ENCODE assay signal across 1 cellular context in the genomic region with DNA sequence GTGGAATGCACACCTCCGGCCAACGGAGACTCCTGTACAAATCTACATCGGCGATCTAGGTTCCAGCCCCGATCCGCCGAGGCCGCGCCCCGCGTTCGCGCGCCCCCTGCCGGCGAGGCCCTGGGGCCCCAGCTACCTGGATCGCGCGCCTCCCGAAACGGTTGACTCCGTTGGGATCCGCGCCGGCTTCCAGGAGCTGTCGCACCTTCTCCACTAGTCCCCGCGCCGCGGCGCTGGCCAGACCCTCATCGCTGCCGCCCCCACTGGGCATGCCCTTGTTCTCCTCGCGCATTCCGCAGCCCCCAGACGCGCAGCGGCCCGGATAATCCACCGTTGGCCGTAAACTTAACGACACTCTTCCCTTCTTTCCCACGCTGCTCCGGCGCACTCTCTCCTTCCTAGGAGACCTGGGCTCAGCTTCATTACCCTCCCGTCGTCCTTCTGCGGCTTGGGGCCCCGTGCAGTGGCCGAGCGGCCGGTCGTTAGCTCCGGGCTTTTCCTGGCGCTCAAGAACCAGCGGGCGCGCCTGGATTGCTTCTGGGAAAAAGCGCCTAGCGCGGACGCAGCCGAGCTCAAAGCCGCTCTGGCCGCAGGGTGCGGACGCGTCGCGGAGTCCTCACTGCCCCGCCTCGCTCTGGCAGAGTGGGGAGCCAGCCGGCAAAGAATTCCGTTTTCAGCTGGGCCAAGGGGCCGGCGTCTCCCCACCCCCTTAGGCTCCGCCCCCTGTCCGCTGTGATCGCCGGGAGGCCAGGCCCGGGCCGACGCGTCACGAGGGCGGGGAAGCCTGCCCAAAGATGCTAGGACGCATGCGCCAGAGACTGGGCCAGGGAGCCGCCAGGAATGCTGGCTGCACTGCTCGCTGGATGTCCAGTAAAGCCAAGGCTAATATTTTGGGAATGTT.
TF ChIP-seq lines count a peak whose summit lies in the region.

A gene with protein sequence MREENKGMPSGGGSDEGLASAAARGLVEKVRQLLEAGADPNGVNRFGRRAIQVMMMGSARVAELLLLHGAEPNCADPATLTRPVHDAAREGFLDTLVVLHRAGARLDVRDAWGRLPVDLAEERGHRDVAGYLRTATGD (minus strand): TSS at position 644 of the 901 bp plus-strand sequence. CDS start 352 bp downstream, at position 292.

TF ChIP-seq in HepG2, 621 proteins besides CTCF, POLR2A, EP300 and RAD21 (continued from another document and continues in another):
- TF ChIP-seq, protein P1, sequence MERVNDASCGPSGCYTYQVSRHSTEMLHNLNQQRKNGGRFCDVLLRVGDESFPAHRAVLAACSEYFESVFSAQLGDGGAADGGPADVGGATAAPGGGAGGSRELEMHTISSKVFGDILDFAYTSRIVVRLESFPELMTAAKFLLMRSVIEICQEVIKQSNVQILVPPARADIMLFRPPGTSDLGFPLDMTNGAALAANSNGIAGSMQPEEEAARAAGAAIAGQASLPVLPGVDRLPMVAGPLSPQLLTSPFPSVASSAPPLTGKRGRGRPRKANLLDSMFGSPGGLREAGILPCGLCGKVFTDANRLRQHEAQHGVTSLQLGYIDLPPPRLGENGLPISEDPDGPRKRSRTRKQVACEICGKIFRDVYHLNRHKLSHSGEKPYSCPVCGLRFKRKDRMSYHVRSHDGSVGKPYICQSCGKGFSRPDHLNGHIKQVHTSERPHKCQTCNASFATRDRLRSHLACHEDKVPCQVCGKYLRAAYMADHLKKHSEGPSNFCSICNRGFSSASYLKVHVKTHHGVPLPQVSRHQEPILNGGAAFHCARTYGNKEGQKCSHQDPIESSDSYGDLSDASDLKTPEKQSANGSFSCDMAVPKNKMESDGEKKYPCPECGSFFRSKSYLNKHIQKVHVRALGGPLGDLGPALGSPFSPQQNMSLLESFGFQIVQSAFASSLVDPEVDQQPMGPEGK (CRISPR knock-in tag; IDR thresholded peaks at IDR 0.05): peak; percentile 61
- TF ChIP-seq ZSCAN22 (CRISPR knock-in tag; IDR thresholded peaks at IDR 0.05): no peak
- peak; percentile 59; the same call in 1 of the 2 replicates for TF ChIP-seq ZNF709 (CRISPR knock-in tag; IDR thresholded peaks at IDR 0.05)
- peak; percentile 51; the same call in 1 of the 2 replicates for TF ChIP-seq ZFYVE20 (CRISPR knock-in tag; IDR thresholded peaks at IDR 0.05; ENCODE audit: borderline replicate concordance, low read depth)
- TF ChIP-seq ZNF891 (CRISPR knock-in tag; IDR thresholded peaks at IDR 0.05): no peak
- peak; percentile 49; the same call in 1 of the 2 replicates for TF ChIP-seq EED (CRISPR knock-in tag; IDR thresholded peaks at IDR 0.05)
- peak; percentile 43; the same call in 1 of the 2 replicates for TF ChIP-seq KLF12 (CRISPR knock-in tag; IDR thresholded peaks at IDR 0.05; ENCODE audit: borderline replicate concordance)
- TF ChIP-seq ADNP (CRISPR knock-in tag; IDR thresholded peaks at IDR 0.05): peak; percentile 70; the same call in 1 of the 2 replicates
- peak; percentile 31; the same call in 1 of the 2 replicates for TF ChIP-seq ZNF564 (CRISPR knock-in tag; IDR thresholded peaks at IDR 0.05)
- TF ChIP-seq ZNF646 (CRISPR knock-in tag; IDR thresholded peaks at IDR 0.05): no peak
- TF ChIP-seq ZNF704 (CRISPR knock-in tag; IDR thresholded peaks at IDR 0.05; ENCODE audit: borderline replicate concordance): peak; percentile 70; the same call in 1 of the 2 replicates
- TF ChIP-seq MED1 (CRISPR knock-in tag; IDR thresholded peaks at IDR 0.05): peak; percentile 21; the same call in 1 of the 2 replicates
- peak; percentile 33; the same call in 1 of the 2 replicates for TF ChIP-seq ZNF510 (CRISPR knock-in tag; IDR thresholded peaks at IDR 0.05; ENCODE audit: low read depth)
- peak; percentile 37; the same call in 1 of the 2 replicates for TF ChIP-seq TBX2 (CRISPR knock-in tag; IDR thresholded peaks at IDR 0.05; ENCODE audit: borderline replicate concordance)
- no peak for TF ChIP-seq ZNF740 (CRISPR knock-in tag; IDR thresholded peaks at IDR 0.05)
- peak; percentile 79 for TF ChIP-seq MIER2 (CRISPR knock-in tag; IDR thresholded peaks at IDR 0.05)
- TF ChIP-seq ZNF562 (CRISPR knock-in tag; IDR thresholded peaks at IDR 0.05; ENCODE audit: borderline replicate concordance): no peak
- TF ChIP-seq AGO1 (IDR thresholded peaks at IDR 0.05; ENCODE audit: low read depth, low read length, poor library complexity, severe bottlenecking): peak; percentile 68
- TF ChIP-seq NPAS2 (CRISPR knock-in tag; IDR thresholded peaks at IDR 0.05; ENCODE audit: borderline replicate concordance): no peak
- peak; percentile 62; the same call in 1 of the 2 replicates for TF ChIP-seq GLI4 (CRISPR knock-in tag; IDR thresholded peaks at IDR 0.05; ENCODE audit: borderline replicate concordance)
- TF ChIP-seq, protein P2, sequence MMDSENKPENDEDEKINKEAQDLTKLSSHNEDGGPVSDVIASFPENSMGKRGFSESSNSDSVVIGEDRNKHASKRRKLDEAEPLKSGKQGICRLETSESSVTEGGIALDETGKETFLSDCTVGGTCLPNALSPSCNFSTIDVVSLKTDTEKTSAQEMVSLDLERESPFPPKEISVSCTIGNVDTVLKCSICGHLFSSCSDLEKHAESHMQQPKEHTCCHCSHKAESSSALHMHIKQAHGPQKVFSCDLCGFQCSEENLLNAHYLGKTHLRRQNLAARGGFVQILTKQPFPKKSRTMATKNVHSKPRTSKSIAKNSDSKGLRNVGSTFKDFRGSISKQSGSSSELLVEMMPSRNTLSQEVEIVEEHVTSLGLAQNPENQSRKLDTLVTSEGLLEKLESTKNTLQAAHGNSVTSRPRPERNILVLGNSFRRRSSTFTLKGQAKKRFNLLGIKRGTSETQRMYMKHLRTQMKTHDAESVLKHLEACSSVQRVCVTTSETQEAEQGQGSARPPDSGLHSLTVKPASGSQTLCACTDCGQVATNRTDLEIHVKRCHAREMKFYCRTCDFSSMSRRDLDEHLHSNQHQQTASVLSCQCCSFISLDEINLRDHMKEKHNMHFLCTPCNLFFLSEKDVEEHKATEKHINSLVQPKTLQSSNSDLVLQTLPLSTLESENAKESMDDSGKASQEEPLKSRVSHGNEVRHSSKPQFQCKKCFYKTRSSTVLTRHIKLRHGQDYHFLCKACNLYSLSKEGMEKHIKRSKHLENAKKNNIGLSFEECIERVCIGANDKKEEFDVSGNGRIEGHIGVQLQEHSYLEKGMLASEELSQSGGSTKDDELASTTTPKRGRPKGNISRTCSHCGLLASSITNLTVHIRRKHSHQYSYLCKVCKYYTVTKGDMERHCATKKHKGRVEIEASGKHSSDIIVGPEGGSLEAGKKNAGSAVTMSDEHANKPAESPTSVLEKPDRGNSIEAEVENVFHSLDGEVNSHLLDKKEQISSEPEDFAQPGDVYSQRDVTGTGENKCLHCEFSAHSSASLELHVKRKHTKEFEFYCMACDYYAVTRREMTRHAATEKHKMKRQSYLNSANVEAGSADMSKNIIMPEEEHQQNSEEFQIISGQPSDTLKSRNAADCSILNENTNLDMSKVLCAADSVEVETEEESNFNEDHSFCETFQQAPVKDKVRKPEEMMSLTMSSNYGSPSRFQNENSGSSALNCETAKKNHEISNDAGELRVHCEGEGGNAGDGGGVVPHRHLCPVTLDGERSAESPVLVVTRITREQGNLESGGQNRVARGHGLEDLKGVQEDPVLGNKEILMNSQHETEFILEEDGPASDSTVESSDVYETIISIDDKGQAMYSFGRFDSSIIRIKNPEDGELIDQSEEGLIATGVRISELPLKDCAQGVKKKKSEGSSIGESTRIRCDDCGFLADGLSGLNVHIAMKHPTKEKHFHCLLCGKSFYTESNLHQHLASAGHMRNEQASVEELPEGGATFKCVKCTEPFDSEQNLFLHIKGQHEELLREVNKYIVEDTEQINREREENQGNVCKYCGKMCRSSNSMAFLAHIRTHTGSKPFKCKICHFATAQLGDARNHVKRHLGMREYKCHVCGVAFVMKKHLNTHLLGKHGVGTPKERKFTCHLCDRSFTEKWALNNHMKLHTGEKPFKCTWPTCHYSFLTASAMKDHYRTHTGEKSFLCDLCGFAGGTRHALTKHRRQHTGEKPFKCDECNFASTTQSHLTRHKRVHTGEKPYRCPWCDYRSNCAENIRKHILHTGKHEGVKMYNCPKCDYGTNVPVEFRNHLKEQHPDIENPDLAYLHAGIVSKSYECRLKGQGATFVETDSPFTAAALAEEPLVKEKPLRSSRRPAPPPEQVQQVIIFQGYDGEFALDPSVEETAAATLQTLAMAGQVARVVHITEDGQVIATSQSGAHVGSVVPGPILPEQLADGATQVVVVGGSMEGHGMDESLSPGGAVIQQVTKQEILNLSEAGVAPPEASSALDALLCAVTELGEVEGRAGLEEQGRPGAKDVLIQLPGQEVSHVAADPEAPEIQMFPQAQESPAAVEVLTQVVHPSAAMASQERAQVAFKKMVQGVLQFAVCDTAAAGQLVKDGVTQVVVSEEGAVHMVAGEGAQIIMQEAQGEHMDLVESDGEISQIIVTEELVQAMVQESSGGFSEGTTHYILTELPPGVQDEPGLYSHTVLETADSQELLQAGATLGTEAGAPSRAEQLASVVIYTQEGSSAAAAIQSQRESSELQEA (CRISPR knock-in tag; IDR thresholded peaks at IDR 0.05; ENCODE audit: not compliant biosample characterization): peak; percentile 58
- TF ChIP-seq KAT8 (CRISPR knock-in tag; IDR thresholded peaks at IDR 0.05): 0 out of 2 replicates have a peak, but pooled peaks have one; percentile 47
- 0 out of 2 replicates have a peak, but pooled peaks have one; percentile 27 for TF ChIP-seq FOXK1 (CRISPR knock-in tag; IDR thresholded peaks at IDR 0.05; ENCODE audit: borderline replicate concordance, low read depth)
- peak; percentile 34; the same call in 1 of the 2 replicates for TF ChIP-seq HDAC2 (CRISPR knock-in tag; IDR thresholded peaks at IDR 0.05)
- TF ChIP-seq ZFX (CRISPR knock-in tag; IDR thresholded peaks at IDR 0.05; ENCODE audit: low read depth): peak; percentile 67
- TF ChIP-seq ZNF20 (CRISPR knock-in tag; IDR thresholded peaks at IDR 0.05): 0 out of 2 replicates have a peak, but pooled peaks have one; percentile 55
- TF ChIP-seq POGZ (CRISPR knock-in tag; IDR thresholded peaks at IDR 0.05): peak; percentile 56
- 0 out of 2 replicates have a peak, but pooled peaks have one; percentile 22 for TF ChIP-seq ZNF33B (CRISPR knock-in tag; IDR thresholded peaks at IDR 0.05)
- TF ChIP-seq ZNF101 (CRISPR knock-in tag; IDR thresholded peaks at IDR 0.05; ENCODE audit: borderline replicate concordance, low read depth): 0 out of 2 replicates have a peak, but pooled peaks have one; percentile 69
- TF ChIP-seq PAX8 (CRISPR knock-in tag; IDR thresholded peaks at IDR 0.05; ENCODE audit: borderline replicate concordance): 0 out of 2 replicates have a peak, but pooled peaks have one; percentile 46
- 0 out of 2 replicates have a peak, but pooled peaks have one; percentile 17 for TF ChIP-seq JUN (CRISPR knock-in tag; IDR thresholded peaks at IDR 0.05)
